ENCODE assay signal across 18 cellular contexts in genomic region chr3:12316721-12317351, GRCh38. TPM values are rescaled to one million over a fixed set of nuclear protein-coding genes. Genes with fewer than 3 reads are reported as not detected.
DNase-seq lines count a peak whose midpoint lies in the region; ATAC-seq, FAIRE-seq and TF ChIP-seq lines count a peak whose summit lies in the region.
"Had no signal": no experiment of that assay in that cellular context is flagged by ENCODE, and none has a peak within 500 bp of the region (broad histone marks: within the 10 kb centered on the region; RNA-seq: fewer than 3 reads in every experiment).

No MANE protein-coding gene starts in this region.

- CTCF ChIA-PET in GM12878 (lab: Yijun Ruan, JAX) = interaction anchor here (3.0 kb wide), 1 partner anchor 163 kb away, joined by 8 read pairs; no protein-coding TSS in a partner anchor

- H3K36me3 ChIP-seq in GM12878 (ENCODE audit: control insufficient read depth in 2 of 2, insufficient read depth in 2 of 2, low read length in 1 of 2) (no peaks in the 10 kb centered on the region), transverse colon (no peaks in the 10 kb centered on the region)
- H3K36me3 ChIP-seq: heart left ventricle, left lung, thoracic aorta had no signal

- no peaks in the 10 kb centered on the region for H3K4me1 ChIP-seq in GM12878 (ENCODE audit: control insufficient read depth, insufficient read depth, low read length)
- peaks cover 0 to 18% (median 2%) of the 10 kb centered on the region in 4 donors for H3K4me1 ChIP-seq in transverse colon

- H3K27me3 ChIP-seq in GM12878 (replicated peaks in 1 of 2; ENCODE audit: control insufficient read depth in 2 of 2, insufficient read depth in 2 of 2, low read length in 1 of 2) (no peaks in the 10 kb centered on the region), transverse colon (no peaks in the 10 kb centered on the region)
- H3K27me3 ChIP-seq: heart left ventricle, left lung had no signal

- no peak overlapping the region for H3K9ac ChIP-seq in GM12878 (ENCODE audit: control insufficient read depth, insufficient read depth, low read length)

- in situ Hi-C loops in GM12878 (cut with MboI) (no loop called here), transverse colon (cut with MboI; ENCODE audit: low pct_ligation_motif_present in 1 of 4, low pct_unique_long_range_greater_than_20kb in 1 of 4, low sequenced_read_pairs in 3 of 4) (no loop called here), GM13977 (cut with MboI; ENCODE audit: low pct_unique_long_range_greater_than_20kb, low sequenced_read_pairs, unreplicated experiment) (no loop called here)

- no peaks in the 10 kb centered on the region for H4K20me1 ChIP-seq in GM12878 (ENCODE audit: control insufficient read depth, insufficient read depth)

- H3K4me3 ChIP-seq in GM12878 = no peak overlapping the region
- no peak overlapping the region for H3K4me3 ChIP-seq in transverse colon
- H3K4me3 ChIP-seq: left lung had no signal

- BruUV-seq in GM12878 (replicated peaks; lab: Mats Ljungman, UMichigan) = no TSS peak

- ATAC-seq in GM19438 (IDR thresholded peaks at IDR 0.05; ENCODE audit: low read depth, unreplicated experiment) (peak; percentile 79), HG03159 (IDR thresholded peaks at IDR 0.05; ENCODE audit: unreplicated experiment) (peak; percentile 57), GM12878 (peak; percentile 92), HG03025 (IDR thresholded peaks at IDR 0.05; ENCODE audit: low FRiP score, unreplicated experiment) (no peak)

- H3K4me2 ChIP-seq in GM12878 (ENCODE audit: control insufficient read depth, insufficient read depth) = no peak overlapping the region

- no peak overlapping the region for H2AFZ ChIP-seq in GM12878 (ENCODE audit: control insufficient read depth, low read depth, low read length)

- FAIRE-seq in GM12878 (lab: Jason Lieb, UNC) = no peak
- FAIRE-seq: endothelial cell of umbilical vein had no signal

- POLR2A ChIA-PET in GM12878 (lab: Charles Lee) = interaction anchor here (1.0 kb wide), 1 partner anchor 123 kb away, joined by 3 read pairs; no protein-coding TSS in a partner anchor

- no peak overlapping the region for H3K27ac ChIP-seq in GM12878 (ENCODE audit: control insufficient read depth, insufficient read depth)
- H3K27ac ChIP-seq in transverse colon = peak overlapping the region; percentile 7 to 59 (median 38)
- H3K27ac ChIP-seq: left lung, thoracic aorta had no signal

- RAD21 ChIA-PET in GM12878 (lab: Charles Lee; ENCODE audit: unreplicated experiment) = interaction anchor here (1.2 kb wide), 1 partner anchor 122 kb away, joined by 3 read pairs; no protein-coding TSS in a partner anchor

- intact Hi-C loops in GM12878 (cut with micrococcal nuclease; ENCODE audit: unreplicated experiment) (no loop called here), transverse colon (cut with DNase I; ENCODE audit: low total_unique reads) (no loop called here)

- 4% methylated on average over 4 of the region's 4 CpGs for WGBS in GM12878 (ENCODE audit: insufficient coverage, insufficient replicate concordance, low lambda C conversion rate, missing lambda C conversion rate)
- 42 to 56% methylated on average over 3 to 4 of the region's 4 CpGs for WGBS in transverse colon (ENCODE audit: low coverage in 1 of 2), 2 donors

- TF ChIP-seq EP300 in GM12878 (IDR thresholded peaks at IDR 0.05; ENCODE audit: borderline replicate concordance in 1 of 2, control insufficient read depth in 1 of 2, low read depth in 2 of 2, low read length in 2 of 2) = no peak
- no peak for TF ChIP-seq EP300 in transverse colon (IDR thresholded peaks at IDR 0.05; ENCODE audit: low read depth)

- H3K79me2 ChIP-seq in GM12878 (ENCODE audit: control insufficient read depth, insufficient read depth, low read length) = no peaks in the 10 kb centered on the region

- no peak for TF ChIP-seq RAD21 in GM12878 (IDR thresholded peaks at IDR 0.05; ENCODE audit: insufficient read depth, low read depth, low read length)

- TF ChIP-seq POLR2A in GM12878 (IDR thresholded peaks at IDR 0.05; ENCODE audit: low read depth, low read length) (no peak), transverse colon (IDR thresholded peaks at IDR 0.05) (no peak)

- TF ChIP-seq CTCF in GM12878 (IDR thresholded peaks at IDR 0.05 in 2 of 3, conservative IDR thresholded peaks at IDR 0.05 in 1 of 3; ENCODE audit: control insufficient read depth in 2 of 3, extremely low read depth in 1 of 3, insufficient read depth in 1 of 3, low read depth in 3 of 3, low read length in 3 of 3) (no peak), transverse colon (IDR thresholded peaks at IDR 0.05) (no peak), GM13977 (IDR thresholded peaks at IDR 0.05; ENCODE audit: extremely low read depth, insufficient read depth, missing control alignments) (no peak)

- DNase-seq in GM12878 (ENCODE audit: low read depth, low spot score) (peak; percentile 5), transverse colon (no peak), GOT3 (lab: John Stamatoyannopoulos, UW) (no peak), GM13977 (ENCODE audit: low spot score) (no peak)
- DNase-seq: activated CD8-positive, alpha-beta memory T cell treated with anti-CD3 and anti-CD28 coated beads for 24 hours; activated naive CD4-positive, alpha-beta T cell treated with Interleukin-2 at 50 U/mL for 16 hours; caudate nucleus; CD4-positive, CD25-positive, alpha-beta regulatory T cell; GF-D8; heart left ventricle; left lung; NCI-H1048; nephron progenitor cell had no signal

- SMC1A ChIA-PET in GM12878 (lab: Charles Lee; ENCODE audit: uncharacterized antibody, unreplicated experiment) = interaction anchor here (0.7 to 1.3 kb wide), 2 partner anchors 16 to 1809 kb away, joined by 3 read pairs; no protein-coding TSS in a partner anchor

- H3K9me3 ChIP-seq in GM12878 (replicated peaks; ENCODE audit: control insufficient read depth, insufficient read depth, low read length) = no peaks in the 10 kb centered on the region
- no peaks in the 10 kb centered on the region for H3K9me3 ChIP-seq in transverse colon
- H3K9me3 ChIP-seq: heart left ventricle, left lung, thoracic aorta had no signal

TF ChIP-seq in GM12878, 131 proteins besides CTCF, POLR2A, EP300 and RAD21:
- TF ChIP-seq PAX8 (IDR thresholded peaks at IDR 0.05) (0 out of 2 replicates have a peak, but pooled peaks have one; percentile 21), HCFC1 (IDR thresholded peaks at IDR 0.05; ENCODE audit: low read length) (no peak), ZNF384 (IDR thresholded peaks at IDR 0.05; ENCODE audit: borderline replicate concordance, low read depth, low read length) (peak; percentile 42; the same call in 1 of the 2 replicates)

RNA-seq across cellular contexts. Expression of gene PPARG, which starts 28.0 kb away (rescaled TPM):
- total RNA-seq in GM12878 (2013; cell fraction: nucleolus; rRNA removed) = not detected in 2 replicates
- total RNA-seq in GM12878 (2014; rRNA removed) (0.11 TPM in 1 of 2 replicates, not detected in the other), GM12878 (2014; rRNA removed; fragmentation: Illumina TruSeq; extraction: Trizol) (not detected in 2 replicates), GM12878 (2021) (0.15 and 0.16 TPM in 2 replicates), transverse colon (100 to 1,000 TPM in 3 of 4 donors, 10 to 100 TPM in 1; 16.9 to 146 (median 117) TPM)
- not detected for polyA plus RNA-seq in GM12878 (2011; ENCODE audit: low read depth)
- polyA plus RNA-seq in GM12878 (2011; rRNA removed) (0.86 and 0.91 TPM in 2 replicates), GM12878 (2014; fragmentation: Illumina TruSeq; extraction: Trizol) (0.06 TPM in 1 of 2 replicates, not detected in the other), GM12878 (2014; fragmentation: Nextera tagmentation; extraction: Ambion mirVana) (not detected), GM12878 (2014; rRNA removed) (not detected in 2 replicates), GM12878 (2016; fragmentation: Nextera tagmentation; extraction: Ambion mirVana) (under 1 TPM in 1 of 2 experiments, not detected in 1; 0.12 TPM)
- polyA plus RNA-seq in GM12878 (2011; cell fraction: cytosol; rRNA removed) = 0.39 and 0.47 TPM in 2 replicates
- 0.22 and 0.41 TPM in 2 replicates for polyA plus RNA-seq in GM12878 (2011; cell fraction: nucleus; rRNA removed)
- 0.10 and 0.11 TPM in 2 replicates for polyA plus RNA-seq in GM12878 (2012)
- polyA minus RNA-seq in GM12878 (2011; rRNA and poly(A)+ RNA removed) = 1.2 and 2.2 TPM in 2 replicates
- 0.62 and 1.2 TPM in 2 replicates for polyA minus RNA-seq in GM12878 (2011; cell fraction: cytosol; rRNA and poly(A)+ RNA removed)
- polyA minus RNA-seq in GM12878 (2011; cell fraction: nucleus; rRNA and poly(A)+ RNA removed) = 0.60 and 1.6 TPM in 2 replicates

Comparison
In these comparisons a context has a peak if more than half of its experiments do, and no peak if none do; other contexts are left out.
1. RNA of gene PPARG, which starts 28.0 kb away (total RNA-seq): 16.9 to 146 TPM in transverse colon; 0.11 to 0.16 TPM in GM12878; every median in the first group is over 10 times any median in the second.